Comparison of ENCODE assay signal across 10 cellular contexts in the genomic region with DNA sequence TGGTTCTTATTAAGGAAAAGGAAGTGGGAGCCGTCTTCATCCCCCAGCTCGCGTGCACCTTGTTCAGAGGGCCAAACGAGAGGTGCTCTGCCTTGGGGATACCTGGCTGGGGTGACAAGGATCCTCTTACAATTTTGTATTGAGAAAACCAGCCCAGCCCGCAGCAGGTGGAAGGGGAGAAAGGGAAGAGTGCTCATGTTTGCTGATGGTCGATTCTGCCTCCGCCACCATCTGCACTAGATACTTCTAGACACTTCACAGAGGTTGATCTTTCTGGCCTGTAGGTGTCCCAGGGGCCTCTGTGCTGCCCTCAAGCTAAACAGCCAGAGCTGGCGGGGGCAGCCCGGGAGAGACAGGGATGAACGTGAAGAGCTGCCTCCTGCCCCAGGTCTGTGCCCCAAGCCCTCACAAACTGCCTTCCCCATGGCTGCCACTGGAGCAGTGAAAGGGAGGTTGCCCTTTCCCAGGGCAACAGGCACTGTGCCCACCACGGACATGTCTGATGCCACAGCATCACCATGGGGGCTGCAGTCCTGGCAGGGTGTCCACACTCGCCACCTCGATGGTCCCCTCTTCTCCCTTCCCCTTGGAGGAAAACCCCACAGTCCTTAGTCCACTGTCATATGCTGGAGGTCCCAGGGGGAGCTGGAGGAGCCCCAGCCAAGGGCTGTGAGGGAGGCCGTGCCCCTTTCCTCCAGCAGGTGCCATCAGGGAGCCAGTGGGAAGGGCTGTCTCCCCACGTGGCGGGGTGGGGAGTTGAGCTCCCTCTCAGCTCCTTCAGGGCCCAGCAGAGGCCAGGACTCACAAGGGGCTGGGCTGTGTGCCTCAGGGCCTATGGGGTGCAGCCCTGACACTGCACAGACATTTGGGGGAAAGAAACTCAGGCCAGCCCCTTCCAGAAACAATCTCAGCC. TPM values are rescaled to one million over a fixed set of nuclear protein-coding genes. Genes with fewer than 3 reads are reported as not detected.
DNase-seq lines count a peak whose midpoint lies in the region; ATAC-seq, FAIRE-seq and TF ChIP-seq lines count a peak whose summit lies in the region.
"Had no signal": no experiment of that assay in that cellular context is flagged by ENCODE, and none has a peak within 500 bp of the region (broad histone marks: within the 10 kb centered on the region; RNA-seq: fewer than 3 reads in every experiment).

No MANE protein-coding gene starts in this region.

- H3F3A ChIP-seq in MM.1S (ENCODE audit: insufficient read depth, low read length) = no peaks in the 10 kb centered on the region; the same call in 1 of the 2 replicates

- 80% methylated on average over 16 of the region's 16 CpGs for WGBS in GM12878 (ENCODE audit: insufficient coverage, insufficient replicate concordance, low lambda C conversion rate, missing lambda C conversion rate)

- H3K79me2 ChIP-seq in GM12878 (ENCODE audit: control insufficient read depth, insufficient read depth, low read length) (no peaks in the 10 kb centered on the region; the same call in 1 of the 2 replicates), MM.1S (ENCODE audit: low read length) (peaks cover 2% of the 10 kb centered on the region; the same call in 1 of the 2 replicates)

- H2AFZ ChIP-seq in GM12878 (ENCODE audit: control insufficient read depth, low read depth, low read length) = no peak overlapping the region
- H2AFZ ChIP-seq in MM.1S (ENCODE audit: low read length) = no peak overlapping the region

- no peak for FAIRE-seq in GM12878 (lab: Jason Lieb, UNC)
- FAIRE-seq: A204.1 had no signal

- BruUV-seq in GM12878 (replicated peaks; lab: Mats Ljungman, UMichigan) = no TSS peak

- peaks cover 12 to 18% of the 10 kb centered on the region in 2 experiments for H3K36me3 ChIP-seq in GM12878 (ENCODE audit: control insufficient read depth in 2 of 2, insufficient read depth in 2 of 2, low read length in 1 of 2)
- H3K36me3 ChIP-seq in neutrophil = peaks cover 53% of the 10 kb centered on the region
- no peaks in the 10 kb centered on the region for H3K36me3 ChIP-seq in MM.1S (replicated peaks; ENCODE audit: insufficient read depth, low read length)

- intact Hi-C loops in GM12878 (cut with micrococcal nuclease; ENCODE audit: unreplicated experiment) = loop anchor here (5.0 kb wide), 1 partner anchor 326 kb away; no protein-coding TSS in a partner anchor

- RAD21 ChIA-PET in GM12878 (lab: Charles Lee; ENCODE audit: unreplicated experiment) = interaction anchor here (0.8 kb wide), 1 partner anchor 53 kb away, joined by 3 read pairs; no protein-coding TSS in a partner anchor

- H3K9me3 ChIP-seq in GM12878 (replicated peaks; ENCODE audit: control insufficient read depth, insufficient read depth, low read length) = no peaks in the 10 kb centered on the region
- H3K9me3 ChIP-seq in neutrophil = no peaks in the 10 kb centered on the region
- H3K9me3 ChIP-seq in MM.1S (replicated peaks; ENCODE audit: insufficient read depth, low read length) = no peaks in the 10 kb centered on the region

- H3K4me2 ChIP-seq in GM12878 (ENCODE audit: control insufficient read depth, insufficient read depth) (no peak overlapping the region), MM.1S (ENCODE audit: low read depth, low read length) (no peak overlapping the region)

- TF ChIP-seq EP300 in GM12878 (IDR thresholded peaks at IDR 0.05; ENCODE audit: borderline replicate concordance in 1 of 2, control insufficient read depth in 1 of 2, low read depth in 2 of 2, low read length in 2 of 2) = no peak

- no peaks in the 10 kb centered on the region for H3K27me3 ChIP-seq in GM12878 (replicated peaks in 1 of 2; ENCODE audit: control insufficient read depth in 2 of 2, insufficient read depth in 2 of 2, low read length in 1 of 2)
- no peaks in the 10 kb centered on the region for H3K27me3 ChIP-seq in neutrophil
- H3K27me3 ChIP-seq in MM.1S (replicated peaks; ENCODE audit: insufficient read depth, low read length) = no peaks in the 10 kb centered on the region

- DNase-seq in DMS53 (lab: John Stamatoyannopoulos, UW) (peak; percentile 53), DMS53 treated with DMSO at 0.1 percent for 48 hours (lab: John Stamatoyannopoulos, UW; ENCODE audit: unreplicated experiment) (no peak), M059J (ENCODE audit: low read depth) (peak; percentile 46), GM12878 (ENCODE audit: low read depth, low spot score) (no peak), MM.1S (no peak)
- DNase-seq: activated gamma-delta T cell had no signal

- TF ChIP-seq CTCF in GM12878 (IDR thresholded peaks at IDR 0.05 in 2 of 3, conservative IDR thresholded peaks at IDR 0.05 in 1 of 3; ENCODE audit: control insufficient read depth in 2 of 3, extremely low read depth in 1 of 3, insufficient read depth in 1 of 3, low read depth in 3 of 3, low read length in 3 of 3) (peak in 2 of 3 experiments; percentile 21 to 35; a peak in 1 of 6 replicates), neutrophil (IDR thresholded peaks at IDR 0.05) (no peak), MM.1S (IDR thresholded peaks at IDR 0.05; ENCODE audit: low read length) (no peak; the same call in 1 of the 2 replicates)

- POLR2A ChIA-PET in GM12878 (lab: Charles Lee) = no interaction called here

- in situ Hi-C loops in GM12878 (cut with MboI) = no loop called here

- ATAC-seq in GM12878 (peak; percentile 61), HG03521 (IDR thresholded peaks at IDR 0.05; ENCODE audit: unreplicated experiment) (no peak), GM21360 (IDR thresholded peaks at IDR 0.05; ENCODE audit: unreplicated experiment) (no peak)

- H3K9ac ChIP-seq in GM12878 (ENCODE audit: control insufficient read depth, insufficient read depth, low read length) (no peak overlapping the region), MM.1S (ENCODE audit: low read length) (no peak overlapping the region)

- H4K20me1 ChIP-seq in GM12878 (ENCODE audit: control insufficient read depth, insufficient read depth) (no peaks in the 10 kb centered on the region), MM.1S (ENCODE audit: insufficient read depth, low read length) (no peaks in the 10 kb centered on the region)

- CTCF ChIA-PET in GM12878 (lab: Yijun Ruan, JAX) = interaction anchor here (0.6 to 2.6 kb wide), 7 partner anchors 38 to 325 kb away, joined by 3 to 9 read pairs (median 4); partner anchors contain the start of genes THRAP3 and TRAPPC3

- H3K4me3 ChIP-seq in GM12878 (no peak overlapping the region), neutrophil (ENCODE audit: low read depth in 1 of 2, low read length in 1 of 2) (no peak overlapping the region), MM.1S (ENCODE audit: low read length) (no peak overlapping the region)

- H3K27ac ChIP-seq in GM12878 (ENCODE audit: control insufficient read depth, insufficient read depth) = no peak overlapping the region
- peak overlapping the region; percentile 78 for H3K27ac ChIP-seq in neutrophil
- H3K27ac ChIP-seq in MM.1S (ENCODE audit: low read length) = no peak overlapping the region

- TF ChIP-seq RAD21 in GM12878 (IDR thresholded peaks at IDR 0.05; ENCODE audit: insufficient read depth, low read depth, low read length) = 0 out of 2 replicates have a peak, but pooled peaks have one; percentile 6

- TF ChIP-seq POLR2A in GM12878 (IDR thresholded peaks at IDR 0.05; ENCODE audit: low read depth, low read length) = peak; percentile 36

- H3K4me1 ChIP-seq in GM12878 (ENCODE audit: control insufficient read depth, insufficient read depth, low read length) (no peaks in the 10 kb centered on the region), neutrophil (ENCODE audit: control insufficient read depth in 1 of 2, insufficient read depth in 1 of 2, low read depth in 1 of 2, low read length in 1 of 2) (peaks cover 18 to 28% of the 10 kb centered on the region in 2 experiments), MM.1S (ENCODE audit: low read length) (no peaks in the 10 kb centered on the region)

- SMC1A ChIA-PET in GM12878 (lab: Charles Lee; ENCODE audit: uncharacterized antibody, unreplicated experiment) = interaction anchor here (1.5 kb wide), 1 partner anchor 38 kb away, joined by 5 read pairs; no protein-coding TSS in a partner anchor

- H3K9me2 ChIP-seq in MM.1S (replicated peaks; ENCODE audit: insufficient read depth, low read length) = no peaks in the 10 kb centered on the region

RNA-seq across cellular contexts. Expression of gene ADPRS, which starts 8.1 kb away (rescaled TPM):
- 53.0 and 60.6 TPM in 2 replicates for total RNA-seq in M059J (2014; rRNA removed; shearing (Covaris generic))
- 12.4 and 14.1 TPM in 2 replicates for total RNA-seq in GM12878 (2013; cell fraction: nucleolus; rRNA removed)
- total RNA-seq in GM12878 (2014; rRNA removed) (49.2 and 52.1 TPM in 2 replicates), GM12878 (2014; rRNA removed; fragmentation: Illumina TruSeq; extraction: Trizol) (22.7 and 25.2 TPM in 2 replicates), GM12878 (2021) (35.7 and 37.3 TPM in 2 replicates)
- polyA plus RNA-seq in GM12878 (2011; ENCODE audit: low read depth) = 15.0 TPM
- polyA plus RNA-seq in GM12878 (2011; rRNA removed) (36.5 and 57.6 TPM in 2 replicates), GM12878 (2014; fragmentation: Illumina TruSeq; extraction: Trizol) (14.2 and 23.8 TPM in 2 replicates), GM12878 (2014; fragmentation: Nextera tagmentation; extraction: Ambion mirVana) (10 to 100 TPM in 1 of 2 experiments, 1 to 10 TPM in 1; 7.6 to 12.1 TPM), GM12878 (2014; rRNA removed) (40.8 and 44.3 TPM in 2 replicates), GM12878 (2016; fragmentation: Nextera tagmentation; extraction: Ambion mirVana) (10 to 100 TPM; 48.7 to 57.5 TPM)
- polyA plus RNA-seq in GM12878 (2011; cell fraction: cytosol; rRNA removed) = 75.5 and 77.1 TPM in 2 replicates
- 37.1 and 46.9 TPM in 2 replicates for polyA plus RNA-seq in GM12878 (2011; cell fraction: nucleus; rRNA removed)
- polyA plus RNA-seq in GM12878 (2012) = 28.8 and 35.1 TPM in 2 replicates
- polyA minus RNA-seq in GM12878 (2011; rRNA and poly(A)+ RNA removed) = 31.7 and 44.2 TPM in 2 replicates
- polyA minus RNA-seq in GM12878 (2011; cell fraction: cytosol; rRNA and poly(A)+ RNA removed) = 14.8 and 16.5 TPM in 2 replicates
- polyA minus RNA-seq in GM12878 (2011; cell fraction: nucleus; rRNA and poly(A)+ RNA removed) = 6.0 and 10.7 TPM in 2 replicates

RNA-seq across cellular contexts. Expression of gene TEKT2, which starts 12.9 kb away (rescaled TPM):
- 0.25 TPM in 1 of 2 replicates, not detected in the other for total RNA-seq in M059J (2014; rRNA removed; shearing (Covaris generic))
- 0.67 TPM in 1 of 2 replicates, not detected in the other for total RNA-seq in GM12878 (2013; cell fraction: nucleolus; rRNA removed)
- not detected in 2 replicates for total RNA-seq in GM12878 (2014; rRNA removed)
- total RNA-seq in GM12878 (2014; rRNA removed; fragmentation: Illumina TruSeq; extraction: Trizol) = not detected in 2 replicates
- not detected in 2 replicates for total RNA-seq in GM12878 (2021)
- polyA plus RNA-seq in GM12878 (2011; ENCODE audit: low read depth) = not detected
- polyA plus RNA-seq in GM12878 (2011; rRNA removed) = 0.07 TPM in 1 of 2 replicates, not detected in the other
- polyA plus RNA-seq in GM12878 (2011; cell fraction: cytosol; rRNA removed) = 0.12 TPM in 1 of 2 replicates, not detected in the other
- polyA plus RNA-seq in GM12878 (2011; cell fraction: nucleus; rRNA removed) = 0.21 TPM in 1 of 2 replicates, not detected in the other
- polyA plus RNA-seq in GM12878 (2012) = 0.27 and 0.31 TPM in 2 replicates
- polyA plus RNA-seq in GM12878 (2014; fragmentation: Illumina TruSeq; extraction: Trizol) = not detected in 2 replicates
- not detected for polyA plus RNA-seq in GM12878 (2014; fragmentation: Nextera tagmentation; extraction: Ambion mirVana)
- not detected in 2 replicates for polyA plus RNA-seq in GM12878 (2014; rRNA removed)
- polyA plus RNA-seq in GM12878 (2016; fragmentation: Nextera tagmentation; extraction: Ambion mirVana) = under 1 TPM in 1 of 2 experiments, not detected in 1; 0.13 TPM
- not detected in 2 replicates for polyA minus RNA-seq in GM12878 (2011; rRNA and poly(A)+ RNA removed)
- not detected in 2 replicates for polyA minus RNA-seq in GM12878 (2011; cell fraction: cytosol; rRNA and poly(A)+ RNA removed)
- not detected in 2 replicates for polyA minus RNA-seq in GM12878 (2011; cell fraction: nucleus; rRNA and poly(A)+ RNA removed)

RNA-seq across cellular contexts. Expression of gene COL8A2, which starts 28.3 kb away (rescaled TPM):
- 1.7 and 2.2 TPM in 2 replicates for total RNA-seq in M059J (2014; rRNA removed; shearing (Covaris generic))
- 0.10 and 0.29 TPM in 2 replicates for total RNA-seq in GM12878 (2013; cell fraction: nucleolus; rRNA removed)
- total RNA-seq in GM12878 (2014; rRNA removed) (0.05 TPM in 1 of 2 replicates, not detected in the other), GM12878 (2014; rRNA removed; fragmentation: Illumina TruSeq; extraction: Trizol) (not detected in 2 replicates), GM12878 (2021) (0.08 TPM in 1 of 2 replicates, not detected in the other)
- polyA plus RNA-seq in GM12878 (2011; ENCODE audit: low read depth) = 0.05 TPM
- polyA plus RNA-seq in GM12878 (2011; rRNA removed) (not detected in 2 replicates), GM12878 (2014; fragmentation: Illumina TruSeq; extraction: Trizol) (0.01 TPM in 1 of 2 replicates, not detected in the other), GM12878 (2014; fragmentation: Nextera tagmentation; extraction: Ambion mirVana) (not detected), GM12878 (2014; rRNA removed) (0.03 TPM in 1 of 2 replicates, not detected in the other), GM12878 (2016; fragmentation: Nextera tagmentation; extraction: Ambion mirVana) (not detected)
- not detected in 2 replicates for polyA plus RNA-seq in GM12878 (2011; cell fraction: cytosol; rRNA removed)
- 0.03 TPM in 1 of 2 replicates, not detected in the other for polyA plus RNA-seq in GM12878 (2011; cell fraction: nucleus; rRNA removed)
- polyA plus RNA-seq in GM12878 (2012) = 0.03 and 0.07 TPM in 2 replicates
- polyA minus RNA-seq in GM12878 (2011; rRNA and poly(A)+ RNA removed) = not detected in 2 replicates
- polyA minus RNA-seq in GM12878 (2011; cell fraction: cytosol; rRNA and poly(A)+ RNA removed) = not detected in 2 replicates
- polyA minus RNA-seq in GM12878 (2011; cell fraction: nucleus; rRNA and poly(A)+ RNA removed) = not detected in 2 replicates

RNA-seq across cellular contexts. Expression of gene TRAPPC3, which starts 52.5 kb away (rescaled TPM):
- total RNA-seq in M059J (2014; rRNA removed; shearing (Covaris generic)) = 132 and 147 TPM in 2 replicates
- total RNA-seq in GM12878 (2013; cell fraction: nucleolus; rRNA removed) = 29.1 and 32.2 TPM in 2 replicates
- total RNA-seq in GM12878 (2014; rRNA removed) (68.0 and 72.2 TPM in 2 replicates), GM12878 (2014; rRNA removed; fragmentation: Illumina TruSeq; extraction: Trizol) (59.7 and 59.9 TPM in 2 replicates), GM12878 (2021) (54.4 and 60.0 TPM in 2 replicates)
- 43.1 TPM for polyA plus RNA-seq in GM12878 (2011; ENCODE audit: low read depth)
- polyA plus RNA-seq in GM12878 (2011; rRNA removed) (75.3 and 80.2 TPM in 2 replicates), GM12878 (2014; fragmentation: Illumina TruSeq; extraction: Trizol) (77.8 and 93.7 TPM in 2 replicates), GM12878 (2014; fragmentation: Nextera tagmentation; extraction: Ambion mirVana) (10 to 100 TPM; 14.7 to 24.5 TPM), GM12878 (2014; rRNA removed) (73.1 and 74.9 TPM in 2 replicates), GM12878 (2016; fragmentation: Nextera tagmentation; extraction: Ambion mirVana) (100 to 1,000 TPM; 113 to 122 TPM)
- 60.3 and 63.1 TPM in 2 replicates for polyA plus RNA-seq in GM12878 (2011; cell fraction: cytosol; rRNA removed)
- 37.8 and 39.7 TPM in 2 replicates for polyA plus RNA-seq in GM12878 (2011; cell fraction: nucleus; rRNA removed)
- 39.8 and 44.0 TPM in 2 replicates for polyA plus RNA-seq in GM12878 (2012)
- 22.7 and 23.2 TPM in 2 replicates for polyA minus RNA-seq in GM12878 (2011; rRNA and poly(A)+ RNA removed)
- 11.0 and 13.9 TPM in 2 replicates for polyA minus RNA-seq in GM12878 (2011; cell fraction: cytosol; rRNA and poly(A)+ RNA removed)
- polyA minus RNA-seq in GM12878 (2011; cell fraction: nucleus; rRNA and poly(A)+ RNA removed) = 6.9 and 11.8 TPM in 2 replicates

RNA-seq across cellular contexts. Expression of gene MAP7D1, which starts 59.2 kb away (rescaled TPM):
- total RNA-seq in M059J (2014; rRNA removed; shearing (Covaris generic)) = 176 and 265 TPM in 2 replicates
- 40.9 and 49.7 TPM in 2 replicates for total RNA-seq in GM12878 (2013; cell fraction: nucleolus; rRNA removed)
- total RNA-seq in GM12878 (2014; rRNA removed) (36.2 and 44.4 TPM in 2 replicates), GM12878 (2014; rRNA removed; fragmentation: Illumina TruSeq; extraction: Trizol) (26.9 and 32.0 TPM in 2 replicates), GM12878 (2021) (95.6 and 97.6 TPM in 2 replicates)
- polyA plus RNA-seq in GM12878 (2011; ENCODE audit: low read depth) = 26.1 TPM
- polyA plus RNA-seq in GM12878 (2011; rRNA removed) (10.2 and 16.4 TPM in 2 replicates), GM12878 (2014; fragmentation: Illumina TruSeq; extraction: Trizol) (17.8 and 38.9 TPM in 2 replicates), GM12878 (2014; fragmentation: Nextera tagmentation; extraction: Ambion mirVana) (10 to 100 TPM in 1 of 2 experiments, 1 to 10 TPM in 1; 4.4 to 11.2 TPM), GM12878 (2014; rRNA removed) (45.3 and 55.6 TPM in 2 replicates), GM12878 (2016; fragmentation: Nextera tagmentation; extraction: Ambion mirVana) (10 to 100 TPM; 10.0 to 14.4 TPM)
- polyA plus RNA-seq in GM12878 (2011; cell fraction: cytosol; rRNA removed) = 16.5 and 22.1 TPM in 2 replicates
- 40.7 and 54.8 TPM in 2 replicates for polyA plus RNA-seq in GM12878 (2011; cell fraction: nucleus; rRNA removed)
- 34.5 and 44.0 TPM in 2 replicates for polyA plus RNA-seq in GM12878 (2012)
- 9.6 and 19.9 TPM in 2 replicates for polyA minus RNA-seq in GM12878 (2011; rRNA and poly(A)+ RNA removed)
- polyA minus RNA-seq in GM12878 (2011; cell fraction: cytosol; rRNA and poly(A)+ RNA removed) = 19.1 and 22.8 TPM in 2 replicates
- 8.7 and 20.3 TPM in 2 replicates for polyA minus RNA-seq in GM12878 (2011; cell fraction: nucleus; rRNA and poly(A)+ RNA removed)

Comparison
In these comparisons a context has a peak if more than half of its experiments do, and no peak if none do; other contexts are left out.
1. DNase-seq: peak in DMS53 (single experiment) and M059J (single experiment); none in DMS53 treated with DMSO at 0.1 percent for 48 hours (single experiment), GM12878 (single experiment) and MM.1S (single experiment).
2. CTCF ChIP-seq: peak in GM12878 (2 of 3); none in neutrophil (single experiment) and MM.1S (single experiment).